Comparison of ENCODE assay signal across 15 cellular contexts in the genomic region with DNA sequence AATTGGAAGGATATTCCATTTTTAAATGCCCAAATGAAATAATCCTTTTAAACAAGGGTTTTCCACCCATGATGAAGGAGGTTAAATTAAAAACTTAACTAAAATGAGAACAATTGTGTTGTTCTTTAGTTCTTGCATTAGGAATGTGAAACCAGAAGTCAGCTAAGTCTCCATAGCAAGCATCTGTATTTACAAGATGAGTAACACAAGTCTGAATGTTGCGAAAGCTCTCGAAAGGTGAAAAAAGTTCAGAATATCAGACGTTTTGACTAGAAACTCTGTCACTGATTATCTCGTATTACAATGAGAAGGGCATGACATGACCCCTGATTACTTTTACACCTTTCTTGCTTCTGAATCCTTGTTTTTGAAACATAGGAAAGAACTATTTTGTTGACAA.
A peak's percentile ranks its signal among the peaks of the same experiment; 100 is the strongest.
DNase-seq lines count a peak whose midpoint lies in the region; ATAC-seq, FAIRE-seq and TF ChIP-seq lines count a peak whose summit lies in the region.
"Had no signal": no experiment of that assay in that cellular context is flagged by ENCODE, and none has a peak within 500 bp of the region (broad histone marks: within the 10 kb centered on the region; RNA-seq: fewer than 3 reads in every experiment).

No MANE protein-coding gene starts in this region.

- H3K9me3 ChIP-seq in mammary epithelial cell (replicated peaks; ENCODE audit: insufficient read depth, low read length) (peaks cover 11% of the 10 kb centered on the region), HepG2 (ENCODE audit: low read length) (peaks cover 15% of the 10 kb centered on the region; the same call in 1 of the 2 replicates)
- no peaks in the 10 kb centered on the region for H3K9me3 ChIP-seq in CD4-positive, alpha-beta memory T cell (ENCODE audit: control insufficient read depth in 1 of 2, low read length in 2 of 2)

- intact Hi-C loops in mammary epithelial cell (cut with micrococcal nuclease) = loop anchor here (1.0 kb wide), 1 partner anchor 14 kb away; no protein-coding TSS in a partner anchor
- intact Hi-C loops in HepG2 (cut with micrococcal nuclease; ENCODE audit: unreplicated experiment) = loop anchor here (1.0 to 5.0 kb wide), 2 partner anchors 25 to 130 kb away; no protein-coding TSS in a partner anchor
- intact Hi-C loops in CD4-positive, alpha-beta memory T cell (cut with micrococcal nuclease) = no loop called here

- H3K9ac ChIP-seq in mammary epithelial cell (ENCODE audit: insufficient read depth, low read length) = peak overlapping the region; percentile 27
- no peak overlapping the region for H3K9ac ChIP-seq in HepG2 (ENCODE audit: insufficient read depth, low read depth, low read length)

- in situ Hi-C loops in mammary epithelial cell (cut with MboI; ENCODE audit: low sequenced_read_pairs in 2 of 2) (no loop called here), HepG2 (cut with HindIII; ENCODE audit: extremely low pct_ligation_motif_present, low pct_unique_long_range_greater_than_20kb) (no loop called here)

- BruUV-seq in mammary epithelial cell (replicated peaks; lab: Mats Ljungman, UMichigan) (no TSS peak), HepG2 (replicated peaks; lab: Mats Ljungman, UMichigan) (no TSS peak)

- H3K4me1 Mint-ChIP-seq in stimulated activated naive B cell treated with anti-CD40 and anti-IgM and Interleukin-4, amounts not matched to agents 10 μg/mL and 1 μg/mL and 100 μg/mL, for 72 hours = no peaks in the 10 kb centered on the region
- H3K4me1 Mint-ChIP-seq in CD4-positive, alpha-beta memory T cell = peaks cover 10 to 18% (median 12%) of the 10 kb centered on the region in 4 donors

- H3K36me3 ChIP-seq in mammary epithelial cell (ENCODE audit: insufficient read depth, low read length) (no peaks in the 10 kb centered on the region), HepG2 (replicated peaks in 1 of 2; ENCODE audit: control insufficient read depth in 1 of 2, insufficient read depth in 2 of 2, low read length in 2 of 2) (no peaks in the 10 kb centered on the region)
- H3K36me3 ChIP-seq in CD4-positive, alpha-beta memory T cell (ENCODE audit: insufficient read depth, low read length) = no peaks in the 10 kb centered on the region

- peak; percentile 81 for FAIRE-seq in HepG2 (lab: Jason Lieb, UNC)

- peak overlapping the region in 1 of 3 experiments; percentile 19 for H3K4me3 ChIP-seq in mammary epithelial cell (replicated peaks in 1 of 3; ENCODE audit: insufficient read depth in 1 of 3, low read depth in 2 of 3, low read length in 3 of 3)
- H3K4me3 ChIP-seq in HepG2 (replicated peaks in 1 of 3; ENCODE audit: insufficient read depth in 1 of 3, low read depth in 2 of 3, low read length in 3 of 3) = no peak overlapping the region
- no peak overlapping the region for H3K4me3 ChIP-seq in CD4-positive, alpha-beta memory T cell (ENCODE audit: low read length in 2 of 2)

- TF ChIP-seq RAD21 in HepG2 (CRISPR knock-in tag; IDR thresholded peaks at IDR 0.05) = no peak

- POLR2A ChIA-PET in HepG2 (lab: Yijun Ruan, JAX) = no interaction called here
- POLR2A ChIA-PET in CD4-positive, alpha-beta memory T cell (lab: Charles Lee; ENCODE audit: partially characterized antibody) = no interaction called here

- dilution Hi-C loops in mammary epithelial cell (cut with HindIII; ENCODE audit: low sequenced_read_pairs) = no loop called here

- peaks cover 44% of the 10 kb centered on the region for H3K4me1 ChIP-seq in mammary epithelial cell (ENCODE audit: insufficient read depth, low read length)
- H3K4me1 ChIP-seq in HepG2 (ENCODE audit: insufficient read depth, low read length) = peaks cover 27% of the 10 kb centered on the region
- peaks cover 20% of the 10 kb centered on the region for H3K4me1 ChIP-seq in CD4-positive, alpha-beta memory T cell (ENCODE audit: insufficient read depth, low read length)

- TF ChIP-seq EP300 in HepG2 (IDR thresholded peaks at IDR 0.05; ENCODE audit: low read depth in 2 of 2, low read length in 2 of 2) (peak in 1 of 2 experiments; percentile 57; a peak in 2 of 4 replicates), HepG2 (CRISPR knock-in tag; IDR thresholded peaks at IDR 0.05; ENCODE audit: borderline replicate concordance) (no peak)

- DNase-seq in AG08395 (ENCODE audit: low spot score) (peak; percentile 80), M059J (ENCODE audit: low read depth) (peak; percentile 93), mammary epithelial cell (peak; percentile 90), HepG2 (ENCODE audit: low spot score) (peak; percentile 89), NCI-H2171 treated with DMSO at 0.1 percent for 48 hours (lab: John Stamatoyannopoulos, UW) (no peak)
- DNase-seq in stimulated activated naive B cell treated with anti-CD40 and anti-IgM and Interleukin-4, amounts not matched to agents 10 μg/mL and 1 μg/mL and 100 μg/mL, for 72 hours = no peak
- DNase-seq in CD4-positive, alpha-beta memory T cell = no peak
- DNase-seq: activated CD8-positive, alpha-beta memory T cell treated with anti-CD3 and anti-CD28 coated beads, Interleukin-2, amount 10 ng/mL, durations not matched to agents 7 days and 5 days; anterior cingulate cortex; CD4-positive, CD25-positive, alpha-beta regulatory T cell; glutamatergic neuron; NCI-H446 treated with DMSO at 0.1 percent for 48 hours; stimulated activated naive CD4-positive, alpha-beta T cell had no signal

- H3K4me2 ChIP-seq in mammary epithelial cell (ENCODE audit: insufficient read depth, low read depth, low read length) = peak overlapping the region; percentile 65
- H3K4me2 ChIP-seq in HepG2 (ENCODE audit: low read depth, low read length) = peak overlapping the region; percentile 26

- peaks cover 40% of the 10 kb centered on the region for H3K79me2 ChIP-seq in mammary epithelial cell (ENCODE audit: insufficient read depth, low read length)
- no peaks in the 10 kb centered on the region for H3K79me2 ChIP-seq in HepG2 (ENCODE audit: insufficient read depth, low read length)

- TF ChIP-seq POLR2A in HepG2 (IDR thresholded peaks at IDR 0.05; ENCODE audit: insufficient read depth in 1 of 2, low read depth in 2 of 2, low read length in 2 of 2) = no peak

- no peak overlapping the region for H3K27ac Mint-ChIP-seq in stimulated activated naive B cell treated with anti-CD40 and anti-IgM and Interleukin-4, amounts not matched to agents 10 μg/mL and 1 μg/mL and 100 μg/mL, for 72 hours
- no peak overlapping the region for H3K27ac Mint-ChIP-seq in CD4-positive, alpha-beta memory T cell
- H3K27ac Mint-ChIP-seq: activated CD8-positive, alpha-beta memory T cell treated with anti-CD3 and anti-CD28 coated beads, Interleukin-2, amount 10 ng/mL, durations not matched to agents 7 days and 5 days; CD4-positive, CD25-positive, alpha-beta regulatory T cell; IgD-negative memory B cell had no signal

- CTCF ChIA-PET in mammary epithelial cell (lab: Charles Lee; ENCODE audit: low non-redundant PET) = no interaction called here
- CTCF ChIA-PET in HepG2 (lab: Yijun Ruan, JAX; ENCODE audit: low intra/inter-chr PET ratio, low total read pairs) = no interaction called here
- CTCF ChIA-PET in CD4-positive, alpha-beta memory T cell (lab: Charles Lee; ENCODE audit: partially characterized antibody) = no interaction called here

- peaks cover 13 to 18% of the 10 kb centered on the region in 2 donors for H3K9me3 Mint-ChIP-seq in stimulated activated naive B cell treated with anti-CD40 and anti-IgM and Interleukin-4, amounts not matched to agents 10 μg/mL and 1 μg/mL and 100 μg/mL, for 72 hours
- H3K9me3 Mint-ChIP-seq in CD4-positive, alpha-beta memory T cell = peaks cover 0 to 24% (median 18%) of the 10 kb centered on the region in 8 donors

- H3K36me3 Mint-ChIP-seq in stimulated activated naive B cell treated with anti-CD40 and anti-IgM and Interleukin-4, amounts not matched to agents 10 μg/mL and 1 μg/mL and 100 μg/mL, for 72 hours = peaks cover 0 to 3% of the 10 kb centered on the region in 2 donors
- H3K36me3 Mint-ChIP-seq in CD4-positive, alpha-beta memory T cell = peaks cover 2 to 4% of the 10 kb centered on the region in 2 donors
- H3K36me3 Mint-ChIP-seq: activated CD8-positive, alpha-beta memory T cell treated with anti-CD3 and anti-CD28 coated beads, Interleukin-2, amount 10 ng/mL, durations not matched to agents 7 days and 5 days; CD4-positive, CD25-positive, alpha-beta regulatory T cell; IgD-negative memory B cell had no signal

- H3K27ac ChIP-seq in mammary epithelial cell (ENCODE audit: insufficient read depth, low read depth, low read length) (peak overlapping the region; percentile 95), HepG2 (ENCODE audit: extremely low read length, insufficient read depth, low read length) (no peak overlapping the region)
- no peak overlapping the region for H3K27ac ChIP-seq in CD4-positive, alpha-beta memory T cell (ENCODE audit: low read depth, low read length)

- H3K4me3 Mint-ChIP-seq in stimulated activated naive B cell treated with anti-CD40 and anti-IgM and Interleukin-4, amounts not matched to agents 10 μg/mL and 1 μg/mL and 100 μg/mL, for 72 hours = no peak overlapping the region
- no peak overlapping the region for H3K4me3 Mint-ChIP-seq in CD4-positive, alpha-beta memory T cell
- H3K4me3 Mint-ChIP-seq: activated CD8-positive, alpha-beta memory T cell treated with anti-CD3 and anti-CD28 coated beads, Interleukin-2, amount 10 ng/mL, durations not matched to agents 7 days and 5 days; CD4-positive, CD25-positive, alpha-beta regulatory T cell; IgD-negative memory B cell had no signal

- no peaks in the 10 kb centered on the region for H3K27me3 ChIP-seq in mammary epithelial cell (ENCODE audit: insufficient read depth, low read length)
- H3K27me3 ChIP-seq in HepG2 (ENCODE audit: control insufficient read depth in 1 of 2, insufficient read depth in 2 of 2, low read length in 2 of 2) = no peaks in the 10 kb centered on the region
- H3K27me3 ChIP-seq in CD4-positive, alpha-beta memory T cell (ENCODE audit: insufficient read depth, low read length) = no peaks in the 10 kb centered on the region

- H4K20me1 ChIP-seq in mammary epithelial cell (ENCODE audit: insufficient read depth, low read length) (no peaks in the 10 kb centered on the region), HepG2 (ENCODE audit: insufficient read depth, low read length) (no peaks in the 10 kb centered on the region)

- no peaks in the 10 kb centered on the region for H3K27me3 Mint-ChIP-seq in stimulated activated naive B cell treated with anti-CD40 and anti-IgM and Interleukin-4, amounts not matched to agents 10 μg/mL and 1 μg/mL and 100 μg/mL, for 72 hours
- no peaks in the 10 kb centered on the region for H3K27me3 Mint-ChIP-seq in CD4-positive, alpha-beta memory T cell
- H3K27me3 Mint-ChIP-seq: activated CD8-positive, alpha-beta memory T cell treated with anti-CD3 and anti-CD28 coated beads, Interleukin-2, amount 10 ng/mL, durations not matched to agents 7 days and 5 days; CD4-positive, CD25-positive, alpha-beta regulatory T cell; IgD-negative memory B cell had no signal

- WGBS in mammary epithelial cell (ENCODE audit: low coverage, missing lambda C conversion rate) = 10% methylated on average over 4 of the region's 4 CpGs
- 13% methylated on average over 4 of the region's 4 CpGs for WGBS in HepG2 (ENCODE audit: low lambda C conversion rate)

- H2AFZ ChIP-seq in mammary epithelial cell (ENCODE audit: low read depth, low read length) (no peak overlapping the region), HepG2 (ENCODE audit: low read length) (no peak overlapping the region)

- TF ChIP-seq CTCF in mammary epithelial cell (conservative IDR thresholded peaks at IDR 0.05 in 1 of 2, IDR thresholded peaks at IDR 0.05 in 1 of 2; ENCODE audit: extremely low read depth in 1 of 2, insufficient read depth in 1 of 2, low read depth in 1 of 2, low read length in 2 of 2) (no peak), HepG2 (CRISPR knock-in tag; IDR thresholded peaks at IDR 0.05) (no peak)

- ATAC-seq in HepG2 = peak; percentile 32; the same call in 1 of the 3 replicates
- no peak for ATAC-seq in GM21576 (IDR thresholded peaks at IDR 0.05; ENCODE audit: unreplicated experiment)
- no peak for ATAC-seq in stimulated activated naive B cell treated with anti-CD40 and anti-IgM and Interleukin-4, amounts not matched to agents 10 μg/mL and 1 μg/mL and 100 μg/mL, for 72 hours (replicated peaks)
- ATAC-seq: activated CD8-positive, alpha-beta memory T cell treated with anti-CD3 and anti-CD28 coated beads, Interleukin-2, amount 10 ng/mL, durations not matched to agents 7 days and 5 days had no signal

Comparison
In these comparisons a context has a peak if more than half of its experiments do, and no peak if none do; other contexts are left out.
1. DNase-seq: peak in AG08395 (single experiment), M059J (single experiment), mammary epithelial cell (single experiment) and HepG2 (single experiment); none in stimulated activated naive B cell treated with anti-CD40 and anti-IgM and Interleukin-4, amounts not matched to agents 10 μg/mL and 1 μg/mL and 100 μg/mL, for 72 hours (single experiment), CD4-positive, alpha-beta memory T cell (0 of 5) and NCI-H2171 treated with DMSO at 0.1 percent for 48 hours (single experiment).